Comparison of ENCODE assay signal across 11 cellular contexts in genomic region chr17:37787055-37787720, GRCh38. TPM values are rescaled to one million over a fixed set of nuclear protein-coding genes. Genes with fewer than 3 reads are reported as not detected.
DNase-seq lines count a peak whose midpoint lies in the region; ATAC-seq and TF ChIP-seq lines count a peak whose summit lies in the region.
"Had no signal": no experiment of that assay in that cellular context is flagged by ENCODE, and none has a peak within 500 bp of the region (broad histone marks: within the 10 kb centered on the region; RNA-seq: fewer than 3 reads in every experiment).

No MANE protein-coding gene starts in this region.

- H3K4me1 ChIP-seq in fibroblast of lung (ENCODE audit: control insufficient read depth, extremely low read depth, insufficient read depth, low read length) (no peaks in the 10 kb centered on the region), H9 (ENCODE audit: insufficient read depth, low read length) (no peaks in the 10 kb centered on the region), mammary epithelial cell (ENCODE audit: insufficient read depth, low read length) (no peaks in the 10 kb centered on the region), ascending aorta (no peaks in the 10 kb centered on the region)
- H3K4me1 ChIP-seq: neural progenitor cell had no signal

- H3K14ac ChIP-seq in H9 (ENCODE audit: insufficient read depth, low read length) = no peak overlapping the region

- no CpG with 5 or more reads among the region's 8 CpGs for WGBS in H9 (ENCODE audit: extremely low coverage, insufficient read length, low lambda C conversion rate)
- 18% methylated on average over 8 of the region's 8 CpGs for WGBS in mammary epithelial cell (ENCODE audit: low coverage, missing lambda C conversion rate)

- H3K36me3 Mint-ChIP-seq in nephron (ENCODE audit: low read depth) (no peaks in the 10 kb centered on the region), H9 (ENCODE audit: insufficient read depth in 1 of 3, low read depth in 3 of 3) (no peaks in the 10 kb centered on the region)
- H3K36me3 Mint-ChIP-seq in natural killer cell treated with Interleukin-12 subunit alpha and Interleukin-12 subunit beta and Interleukin-15 and Interleukin-18, amount 100 ng/mL, for 72 hours = no peaks in the 10 kb centered on the region
- H3K36me3 Mint-ChIP-seq: neural progenitor cell had no signal

- TF ChIP-seq CTCF in fibroblast of lung (conservative IDR thresholded peaks at IDR 0.05 in 1 of 2, IDR thresholded peaks at IDR 0.05 in 1 of 2; ENCODE audit: low read depth in 1 of 2, low read length in 2 of 2) = no peak
- no peak for TF ChIP-seq CTCF in nephron (IDR thresholded peaks at IDR 0.05; ENCODE audit: unreplicated experiment in 3 of 3)
- no peak for TF ChIP-seq CTCF in H9 (conservative IDR thresholded peaks at IDR 0.05)
- no peak for TF ChIP-seq CTCF in mammary epithelial cell (conservative IDR thresholded peaks at IDR 0.05 in 1 of 2, IDR thresholded peaks at IDR 0.05 in 1 of 2; ENCODE audit: extremely low read depth in 1 of 2, insufficient read depth in 1 of 2, low read depth in 1 of 2, low read length in 2 of 2)
- TF ChIP-seq CTCF in ascending aorta (IDR thresholded peaks at IDR 0.05) = no peak

- H2AK5ac ChIP-seq in H9 (ENCODE audit: insufficient read length, low read length) = no peak overlapping the region

- H3K4me2 ChIP-seq in fibroblast of lung (ENCODE audit: extremely low read depth, insufficient read depth, low read length) (no peak overlapping the region), H9 (ENCODE audit: insufficient read depth, insufficient read length, low read length) (no peak overlapping the region), mammary epithelial cell (ENCODE audit: insufficient read depth, low read depth, low read length) (no peak overlapping the region)
- H3K4me2 ChIP-seq: neural progenitor cell had no signal

- H4K91ac ChIP-seq in H9 (ENCODE audit: insufficient read length, low read depth, low read length) = no peak overlapping the region

- H2BK15ac ChIP-seq in H9 (ENCODE audit: low read depth, low read length) = no peak overlapping the region

- H3K79me2 ChIP-seq in fibroblast of lung (ENCODE audit: control insufficient read depth, insufficient read depth, low read length) (no peaks in the 10 kb centered on the region), H9 (ENCODE audit: insufficient read depth, low read length) (no peaks in the 10 kb centered on the region), mammary epithelial cell (ENCODE audit: insufficient read depth, low read length) (no peaks in the 10 kb centered on the region)

- CTCF ChIA-PET in mammary epithelial cell (lab: Charles Lee; ENCODE audit: low non-redundant PET) = no interaction called here

- H3K23ac ChIP-seq in H9 (ENCODE audit: insufficient read length, low read depth, low read length) = no peak overlapping the region

- H3K9ac ChIP-seq in fibroblast of lung (ENCODE audit: insufficient read depth, low read length) (no peak overlapping the region), H9 (ENCODE audit: extremely low read depth, insufficient read length, low read length) (no peak overlapping the region), mammary epithelial cell (ENCODE audit: insufficient read depth, low read length) (no peak overlapping the region)
- H3K9ac ChIP-seq: neural progenitor cell had no signal

- H3K27ac Mint-ChIP-seq in nephron (peak overlapping the region; percentile 69 to 95 (median 79)), H9 (no peak overlapping the region)
- H3K27ac Mint-ChIP-seq in natural killer cell treated with Interleukin-12 subunit alpha and Interleukin-12 subunit beta and Interleukin-15 and Interleukin-18, amount 100 ng/mL, for 72 hours = no peak overlapping the region
- H3K27ac Mint-ChIP-seq: CD4-positive, CD25-positive, alpha-beta regulatory T cell; neural progenitor cell had no signal

- H3K4ac ChIP-seq in H9 (ENCODE audit: low read depth, low read length) = no peak overlapping the region

- in situ Hi-C loops in mammary epithelial cell (cut with MboI; ENCODE audit: low sequenced_read_pairs in 2 of 2) = no loop called here

- H2BK120ac ChIP-seq in H9 (ENCODE audit: low read depth, low read length, poor library complexity, severe bottlenecking) = no peak overlapping the region

- DNase-seq in COLO668 (lab: John Stamatoyannopoulos, UW; ENCODE audit: unreplicated experiment) (peak; percentile 20), LoVo (ENCODE audit: low spot score) (peak; percentile 84), fibroblast of lung (ENCODE audit: low read depth in 2 of 2) (peak; percentile 10 to 72), H9 (no peak), mammary epithelial cell (no peak), ascending aorta (ENCODE audit: low spot score in 2 of 2) (no peak)
- no peak for DNase-seq in natural killer cell treated with Interleukin-12 subunit alpha and Interleukin-12 subunit beta and Interleukin-15 and Interleukin-18, amount 100 ng/mL, for 72 hours (ENCODE audit: low spot score)
- DNase-seq: CD4-positive, CD25-positive, alpha-beta regulatory T cell; T-helper 9 cell had no signal

- no peak overlapping the region for H4K5ac ChIP-seq in H9 (ENCODE audit: insufficient read length, low read depth, low read length)

- H3K27me3 ChIP-seq in fibroblast of lung (ENCODE audit: control insufficient read depth, insufficient read depth, low read length) (peaks cover 11% of the 10 kb centered on the region), H9 (ENCODE audit: insufficient read depth, low read length) (no peaks in the 10 kb centered on the region), mammary epithelial cell (ENCODE audit: insufficient read depth, low read length) (peaks cover 12% of the 10 kb centered on the region), ascending aorta (no peaks in the 10 kb centered on the region)
- H3K27me3 ChIP-seq: neural progenitor cell had no signal

- no peak for ATAC-seq in natural killer cell treated with Interleukin-12 subunit alpha and Interleukin-12 subunit beta and Interleukin-15 and Interleukin-18, amount 100 ng/mL, for 72 hours

- H3K23me2 ChIP-seq in H9 (ENCODE audit: insufficient read length, low read depth, low read length, poor library complexity, severe bottlenecking) = no peaks in the 10 kb centered on the region

- H3K18ac ChIP-seq in H9 (ENCODE audit: insufficient read length, low read depth, low read length) = no peak overlapping the region

- H2BK20ac ChIP-seq in H9 (ENCODE audit: low read depth, low read length, poor library complexity, severe bottlenecking) = no peak overlapping the region

- no TSS peak for BruUV-seq in mammary epithelial cell (replicated peaks; lab: Mats Ljungman, UMichigan)

- H3K56ac ChIP-seq in H9 (ENCODE audit: insufficient read length, low read depth, low read length) = no peak overlapping the region

- no peaks in the 10 kb centered on the region for H3K79me1 ChIP-seq in H9 (ENCODE audit: insufficient read depth, low read depth, low read length, poor library complexity, severe bottlenecking)

- H3K27ac ChIP-seq in fibroblast of lung (ENCODE audit: insufficient read depth, low read length) (no peak overlapping the region), H9 (ENCODE audit: insufficient read length, low read depth, low read length) (no peak overlapping the region), mammary epithelial cell (ENCODE audit: insufficient read depth, low read depth, low read length) (no peak overlapping the region), ascending aorta (no peak overlapping the region)
- H3K27ac ChIP-seq: neural progenitor cell had no signal

- dilution Hi-C loops in mammary epithelial cell (cut with HindIII; ENCODE audit: low sequenced_read_pairs) = no loop called here

- H3K4me1 Mint-ChIP-seq in nephron (peaks cover 19% of the 10 kb centered on the region), H9 (peaks cover 6 to 14% of the 10 kb centered on the region in 2 experiments; a peak in 3 of 4 replicates)
- no peaks in the 10 kb centered on the region for H3K4me1 Mint-ChIP-seq in natural killer cell treated with Interleukin-12 subunit alpha and Interleukin-12 subunit beta and Interleukin-15 and Interleukin-18, amount 100 ng/mL, for 72 hours (ENCODE audit: low read depth in 2 of 2)
- H3K4me1 Mint-ChIP-seq: CD4-positive, CD25-positive, alpha-beta regulatory T cell had no signal

- H3K4me3 Mint-ChIP-seq in nephron = peak overlapping the region in 1 of 3 experiments; percentile 6
- H3K4me3 Mint-ChIP-seq in H9 = no peak overlapping the region
- no peak overlapping the region for H3K4me3 Mint-ChIP-seq in natural killer cell treated with Interleukin-12 subunit alpha and Interleukin-12 subunit beta and Interleukin-15 and Interleukin-18, amount 100 ng/mL, for 72 hours
- H3K4me3 Mint-ChIP-seq: CD4-positive, CD25-positive, alpha-beta regulatory T cell; neural progenitor cell had no signal

- H4K8ac ChIP-seq in H9 (replicated peaks; ENCODE audit: insufficient read length, low read depth, low read length) = no peak overlapping the region

- H3T11ph ChIP-seq in H9 (ENCODE audit: low read length) = no peak overlapping the region

- no peaks in the 10 kb centered on the region for H3K9me3 Mint-ChIP-seq in nephron
- no peaks in the 10 kb centered on the region for H3K9me3 Mint-ChIP-seq in H9
- H3K9me3 Mint-ChIP-seq in natural killer cell treated with Interleukin-12 subunit alpha and Interleukin-12 subunit beta and Interleukin-15 and Interleukin-18, amount 100 ng/mL, for 72 hours = no peaks in the 10 kb centered on the region
- H3K9me3 Mint-ChIP-seq: CD4-positive, CD25-positive, alpha-beta regulatory T cell; neural progenitor cell had no signal

- no peak overlapping the region for H2BK12ac ChIP-seq in H9 (ENCODE audit: insufficient read length, low read depth, low read length)

- no peak overlapping the region for H2AFZ ChIP-seq in fibroblast of lung (ENCODE audit: low read length)
- H2AFZ ChIP-seq in H9 (ENCODE audit: low read length) = no peak overlapping the region
- no peak overlapping the region for H2AFZ ChIP-seq in mammary epithelial cell (ENCODE audit: low read depth, low read length)
- H2AFZ ChIP-seq: neural progenitor cell had no signal

- peaks cover 33% of the 10 kb centered on the region for H3K27me3 Mint-ChIP-seq in nephron (ENCODE audit: low read depth)
- peaks cover 14% of the 10 kb centered on the region for H3K27me3 Mint-ChIP-seq in H9 (ENCODE audit: low read depth)
- H3K27me3 Mint-ChIP-seq in natural killer cell treated with Interleukin-12 subunit alpha and Interleukin-12 subunit beta and Interleukin-15 and Interleukin-18, amount 100 ng/mL, for 72 hours = peaks cover 43 to 68% of the 10 kb centered on the region in 2 donors

- intact Hi-C loops in mammary epithelial cell (cut with micrococcal nuclease) = no loop called here
- intact Hi-C loops in ascending aorta (cut with DNase I) = no loop called here

- no peak overlapping the region for H3K4me3 ChIP-seq in fibroblast of lung (replicated peaks in 1 of 4; ENCODE audit: control extremely low read depth in 1 of 4, insufficient read depth in 1 of 4, low read depth in 3 of 4, low read length in 4 of 4)
- no peak overlapping the region for H3K4me3 ChIP-seq in mammary epithelial cell (replicated peaks in 1 of 3; ENCODE audit: insufficient read depth in 1 of 3, low read depth in 2 of 3, low read length in 3 of 3)
- H3K4me3 ChIP-seq in ascending aorta = no peak overlapping the region
- H3K4me3 ChIP-seq: neural progenitor cell had no signal

- no peaks in the 10 kb centered on the region for H3K36me3 ChIP-seq in fibroblast of lung (ENCODE audit: control insufficient read depth, insufficient read depth, low read length)
- H3K36me3 ChIP-seq in mammary epithelial cell (ENCODE audit: insufficient read depth, low read length) = no peaks in the 10 kb centered on the region
- no peaks in the 10 kb centered on the region for H3K36me3 ChIP-seq in ascending aorta
- H3K36me3 ChIP-seq: neural progenitor cell had no signal

- no peak overlapping the region for H2BK5ac ChIP-seq in H9 (ENCODE audit: insufficient read length, low read length)

- H3K9me3 ChIP-seq in fibroblast of lung (ENCODE audit: control insufficient read depth, insufficient read depth, low read depth, low read length) (no peaks in the 10 kb centered on the region), H9 (ENCODE audit: control insufficient read depth, low read depth, low read length) (no peaks in the 10 kb centered on the region), mammary epithelial cell (replicated peaks; ENCODE audit: insufficient read depth, low read length) (no peaks in the 10 kb centered on the region), ascending aorta (no peaks in the 10 kb centered on the region)

- no peaks in the 10 kb centered on the region for H4K20me1 ChIP-seq in fibroblast of lung (ENCODE audit: control insufficient read depth, extremely low read depth, insufficient read depth, low read length)
- no peaks in the 10 kb centered on the region for H4K20me1 ChIP-seq in H9 (ENCODE audit: control insufficient read depth, insufficient read depth, insufficient read length)
- H4K20me1 ChIP-seq in mammary epithelial cell (ENCODE audit: insufficient read depth, low read length) = no peaks in the 10 kb centered on the region

RNA-seq across cellular contexts. Expression of gene HNF1B, which starts 42.3 kb away (rescaled TPM):
- total RNA-seq in fibroblast of lung = not detected in 2 replicates
- polyA plus RNA-seq in fibroblast of lung = not detected in 2 replicates
- not detected in 2 replicates for polyA plus RNA-seq in fibroblast of lung (2012)
- not detected in 2 replicates for polyA minus RNA-seq in fibroblast of lung (ENCODE audit: low replicate concordance)
- not detected in 2 replicates for total RNA-seq in H9 (2021)
- not detected for total RNA-seq in mammary epithelial cell
- polyA plus RNA-seq in mammary epithelial cell = not detected
- not detected for polyA minus RNA-seq in mammary epithelial cell
- total RNA-seq in natural killer cell treated with Interleukin-12 subunit alpha and Interleukin-12 subunit beta and Interleukin-15 and Interleukin-18, amount 100 ng/mL, for 72 hours = under 1 TPM in 1 of 2 donors, not detected in 1; 0.19 TPM
- not detected for total RNA-seq in ascending aorta
- total RNA-seq: CD4-positive, CD25-positive, alpha-beta regulatory T cell had no signal
- polyA plus RNA-seq: CD4-positive, CD25-positive, alpha-beta regulatory T cell had no signal

Comparison
In these comparisons a context has a peak if more than half of its experiments do, and no peak if none do; other contexts are left out.
1. DNase-seq: peak in COLO668 (single experiment), LoVo (single experiment) and fibroblast of lung (2 of 2); none in H9 (single experiment), mammary epithelial cell (single experiment), natural killer cell treated with Interleukin-12 subunit alpha and Interleukin-12 subunit beta and Interleukin-15 and Interleukin-18, amount 100 ng/mL, for 72 hours (single experiment) and ascending aorta (0 of 2).
2. H3K27ac Mint-ChIP-seq: peak in nephron (3 of 3); none in H9 (0 of 3) and natural killer cell treated with Interleukin-12 subunit alpha and Interleukin-12 subunit beta and Interleukin-15 and Interleukin-18, amount 100 ng/mL, for 72 hours (0 of 2).